Comparison of ENCODE assay signal across 14 cellular contexts in genomic region chr10:11397980-11398580, GRCh38.
A peak's percentile ranks its signal among the peaks of the same experiment; 100 is the strongest.
DNase-seq lines count a peak whose midpoint lies in the region; ATAC-seq and TF ChIP-seq lines count a peak whose summit lies in the region.
"Had no signal": no experiment of that assay in that cellular context is flagged by ENCODE, and none has a peak within 500 bp of the region (broad histone marks: within the 10 kb centered on the region; RNA-seq: fewer than 3 reads in every experiment).

No MANE protein-coding gene starts in this region.

- no peaks in the 10 kb centered on the region for H3K36me3 Mint-ChIP-seq in endodermal cell (ENCODE audit: low read depth)

- H3K4me3 Mint-ChIP-seq in endodermal cell = no peak overlapping the region
- H3K4me3 Mint-ChIP-seq: activated CD8-positive, alpha-beta memory T cell treated with anti-CD3 and anti-CD28 coated beads, Interleukin-2, amount 10 ng/mL, durations not matched to agents 7 days and 5 days had no signal

- H3K4me3 ChIP-seq in AG10803 (ENCODE audit: low read length) (no peak overlapping the region), H7 (ENCODE audit: insufficient read depth, low read depth, low read length) (no peak overlapping the region), endodermal cell (ENCODE audit: low read length) (no peak overlapping the region)
- H3K4me3 ChIP-seq: HAP-1, SJSA1 had no signal

- H3K27ac Mint-ChIP-seq in endodermal cell = no peak overlapping the region
- H3K27ac Mint-ChIP-seq: progenitor cell of endocrine pancreas had no signal

- no peaks in the 10 kb centered on the region for H3K36me3 ChIP-seq in H7 (replicated peaks; ENCODE audit: control insufficient read depth, insufficient read depth, low read length)
- no peaks in the 10 kb centered on the region for H3K36me3 ChIP-seq in endodermal cell (ENCODE audit: control insufficient read depth, insufficient read depth, low read length)
- H3K36me3 ChIP-seq: HAP-1, SJSA1 had no signal

- peaks cover 7% of the 10 kb centered on the region for H3K4me1 ChIP-seq in endodermal cell (ENCODE audit: control insufficient read depth, insufficient read depth, low read length)
- H3K4me1 ChIP-seq: HAP-1, SJSA1 had no signal

- WGBS in endodermal cell (ENCODE audit: insufficient coverage in 1 of 2, insufficient read length in 1 of 2), 2 experiments = 90 to 93% methylated on average over 5 to 8 of the region's 8 CpGs

- peaks cover 6% of the 10 kb centered on the region for H3K9me3 Mint-ChIP-seq in endodermal cell

- no peaks in the 10 kb centered on the region for H3K27me3 Mint-ChIP-seq in endodermal cell (ENCODE audit: insufficient read depth)
- H3K27me3 Mint-ChIP-seq: activated CD8-positive, alpha-beta memory T cell treated with anti-CD3 and anti-CD28 coated beads, Interleukin-2, amount 10 ng/mL, durations not matched to agents 7 days and 5 days had no signal

- ATAC-seq in GM19397 (IDR thresholded peaks at IDR 0.05; ENCODE audit: unreplicated experiment) (no peak), HG03159 (IDR thresholded peaks at IDR 0.05; ENCODE audit: unreplicated experiment) (no peak)
- ATAC-seq: activated CD8-positive, alpha-beta memory T cell treated with anti-CD3 and anti-CD28 coated beads, Interleukin-2, amount 10 ng/mL, durations not matched to agents 7 days and 5 days had no signal

- H3K9ac ChIP-seq in endodermal cell (ENCODE audit: extremely low read depth, low read length, poor library complexity, severe bottlenecking) = no peak overlapping the region

- H3K4me1 Mint-ChIP-seq in endodermal cell = peaks cover 14% of the 10 kb centered on the region

- H3K27me3 ChIP-seq in H7 (ENCODE audit: control insufficient read depth, insufficient read depth, low read length) (no peaks in the 10 kb centered on the region), endodermal cell (ENCODE audit: control insufficient read depth, insufficient read depth, low read length, poor library complexity, severe bottlenecking) (no peaks in the 10 kb centered on the region)
- H3K27me3 ChIP-seq: SJSA1 had no signal

- H3K27ac ChIP-seq in endodermal cell (ENCODE audit: low read depth, low read length) = no peak overlapping the region
- H3K27ac ChIP-seq: SJSA1 had no signal

- TF ChIP-seq CTCF in AG10803 (conservative IDR thresholded peaks at IDR 0.05; ENCODE audit: low read length) (no peak), endodermal cell (conservative IDR thresholded peaks at IDR 0.05) (no peak)

- peaks cover 4% of the 10 kb centered on the region for H3K9me3 ChIP-seq in endodermal cell (ENCODE audit: control insufficient read depth, low read length)
- H3K9me3 ChIP-seq: HAP-1, SJSA1 had no signal

- peak; percentile 17 for DNase-seq in AG10803 (ENCODE audit: low read depth)
- DNase-seq in H7 = peak; percentile 26
- DNase-seq in endodermal cell = peak; percentile 29
- DNase-seq in mucosa of gallbladder (ENCODE audit: low spot score) = peak; percentile 21
- DNase-seq in NCI-H1694 treated with DMSO at 0.1 percent for 48 hours (lab: John Stamatoyannopoulos, UW) = no peak
- no peak for DNase-seq in COLO668 (lab: John Stamatoyannopoulos, UW; ENCODE audit: unreplicated experiment)
- DNase-seq: activated CD8-positive, alpha-beta memory T cell treated with anti-CD3 and anti-CD28 coated beads, Interleukin-2, amount 10 ng/mL, durations not matched to agents 7 days and 5 days; AML-193; NCI-H2171 treated with DMSO at 0.1 percent for 48 hours had no signal

Comparison
In these comparisons a context has a peak if more than half of its experiments do, and no peak if none do; other contexts are left out.
1. DNase-seq: peak in AG10803 (single experiment), H7 (single experiment), endodermal cell (single experiment) and mucosa of gallbladder (single experiment); none in NCI-H1694 treated with DMSO at 0.1 percent for 48 hours (single experiment) and COLO668 (single experiment).